2 cellular contexts compared by ENCODE assay signal in genomic region chr11:119623682-119624081, GRCh38.
TF ChIP-seq lines count a peak whose summit lies in the region.

No MANE protein-coding gene starts in this region.

TF ChIP-seq in HepG2, 621 proteins besides CTCF, POLR2A, EP300 and RAD21:
- TF ChIP-seq ZBTB10 (CRISPR knock-in tag; IDR thresholded peaks at IDR 0.05; ENCODE audit: borderline replicate concordance): no peak
- TF ChIP-seq ZNF274 (CRISPR knock-in tag; IDR thresholded peaks at IDR 0.05): no peak
- no peak for TF ChIP-seq ZNF567 (CRISPR knock-in tag; IDR thresholded peaks at IDR 0.05; ENCODE audit: borderline replicate concordance)
- TF ChIP-seq AKAP8 (CRISPR knock-in tag; IDR thresholded peaks at IDR 0.05): no peak
- TF ChIP-seq NFE2 (CRISPR knock-in tag; IDR thresholded peaks at IDR 0.05): no peak
- TF ChIP-seq EHMT2 (IDR thresholded peaks at IDR 0.05; ENCODE audit: borderline replicate concordance, low read depth, low read length): no peak
- TF ChIP-seq ZNF784 (CRISPR knock-in tag; IDR thresholded peaks at IDR 0.05; ENCODE audit: borderline replicate concordance): no peak

TF ChIP-seq in H1, 55 proteins besides CTCF, POLR2A, EP300 and RAD21:
- no peak for TF ChIP-seq ZNF274 (IDR thresholded peaks at IDR 0.05; ENCODE audit: borderline replicate concordance, extremely low read depth, low read length)
